In genomic region chr1:77683142-77683835, GRCh38 we compare ENCODE assay signal across 8 cellular contexts. TPM values are rescaled to one million over a fixed set of nuclear protein-coding genes. Genes with fewer than 3 reads are reported as not detected.
DNase-seq lines count a peak whose midpoint lies in the region; ATAC-seq and TF ChIP-seq lines count a peak whose summit lies in the region.

No MANE protein-coding gene starts in this region.

- DNase-seq in AG09319 (ENCODE audit: extremely low read depth, low read depth): peak; percentile 72
- peak; percentile 95 for DNase-seq in NCI-H2227 (lab: John Stamatoyannopoulos, UW; ENCODE audit: unreplicated experiment)
- peak; percentile 91 for DNase-seq in WTC11 (ENCODE audit: low spot score)
- DNase-seq in cardiac fibroblast (ENCODE audit: low read depth in 2 of 2): peak; percentile 92 to 95
- DNase-seq in islet precursor cell: peak; percentile 98
- DNase-seq in stimulated activated CD4-positive, alpha-beta T cell treated with anti-CD3 and anti-CD28 coated beads, Interleukin-12 subunit alpha, Interleukin-12 subunit beta, amount 100 ng/mL, for 4 hours: peak; percentile 90

- peak overlapping the region; percentile 84 to 94 for H3K4me3 ChIP-seq in cardiac fibroblast (replicated peaks in 1 of 2; ENCODE audit: low read depth in 2 of 2, low read length in 2 of 2)

- H3K4me3 Mint-ChIP-seq in WTC11: peak overlapping the region; percentile 95

- TF ChIP-seq CTCF in AG09319 (IDR thresholded peaks at IDR 0.05; ENCODE audit: low read depth, low read length) (peak; percentile 52), WTC11 (IDR thresholded peaks at IDR 0.05) (peak; percentile 81), cardiac fibroblast (IDR thresholded peaks at IDR 0.05; ENCODE audit: low read depth, low read length) (peak; percentile 41)

- peak overlapping the region; percentile 99 for H3K27ac Mint-ChIP-seq in WTC11

- H3K4me1 Mint-ChIP-seq in WTC11: peaks cover 29% of the 10 kb centered on the region

- no peaks in the 10 kb centered on the region for H3K36me3 Mint-ChIP-seq in WTC11

- POLR2A ChIA-PET in WTC11 (lab: Charles Lee): interaction anchor here (0.7 to 1.1 kb wide), 2 partner anchors 96 to 650 kb away, joined by 3 to 5 read pairs; partner anchors contain the start of gene MIGA1

- in situ Hi-C loops in GM18951 (cut with MboI; ENCODE audit: low sequenced_read_pairs, unreplicated experiment): no loop called here

- ATAC-seq in HG03175 (IDR thresholded peaks at IDR 0.05; ENCODE audit: unreplicated experiment) (peak; percentile 79), WTC11 (peak; percentile 66)

- CTCF ChIA-PET in WTC11 (lab: Charles Lee): interaction anchor here (0.9 to 1.2 kb wide), 3 partner anchors 10 to 401 kb away, joined by 3 read pairs; partner anchors contain the start of gene AK5

- no peaks in the 10 kb centered on the region for H3K9me3 Mint-ChIP-seq in WTC11

- TF ChIP-seq POLR2A in GM18951 (IDR thresholded peaks at IDR 0.05; ENCODE audit: extremely low read depth, insufficient read depth, insufficient read length): peak; percentile 82

- no peaks in the 10 kb centered on the region for H3K27me3 Mint-ChIP-seq in WTC11 (ENCODE audit: low read depth)

TF ChIP-seq in WTC11, 78 proteins besides CTCF, POLR2A, EP300 and RAD21:
- TF ChIP-seq, protein P1, sequence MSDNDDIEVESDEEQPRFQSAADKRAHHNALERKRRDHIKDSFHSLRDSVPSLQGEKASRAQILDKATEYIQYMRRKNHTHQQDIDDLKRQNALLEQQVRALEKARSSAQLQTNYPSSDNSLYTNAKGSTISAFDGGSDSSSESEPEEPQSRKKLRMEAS (CRISPR knock-in tag; IDR thresholded peaks at IDR 0.05): peak; percentile 26
- 0 out of 2 replicates have a peak, but pooled peaks have one; percentile 60 for TF ChIP-seq EMX1 (CRISPR knock-in tag; IDR thresholded peaks at IDR 0.05)
- TF ChIP-seq ZNF232 (CRISPR knock-in tag; IDR thresholded peaks at IDR 0.05): peak; percentile 33; the same call in 1 of the 2 replicates
- TF ChIP-seq SP1 (CRISPR knock-in tag; conservative IDR thresholded peaks at IDR 0.05): peak; percentile 22; the same call in 1 of the 2 replicates
- 0 out of 2 replicates have a peak, but pooled peaks have one; percentile 59 for TF ChIP-seq SMAD3 (CRISPR knock-in tag; IDR thresholded peaks at IDR 0.05; ENCODE audit: borderline replicate concordance)
- 0 out of 2 replicates have a peak, but pooled peaks have one; percentile 57 for TF ChIP-seq FOXP4 (CRISPR knock-in tag; IDR thresholded peaks at IDR 0.05)
- TF ChIP-seq FOXP1 (CRISPR knock-in tag; IDR thresholded peaks at IDR 0.05; ENCODE audit: borderline replicate concordance): peak; percentile 55; the same call in 1 of the 2 replicates
- TF ChIP-seq, protein P2, sequence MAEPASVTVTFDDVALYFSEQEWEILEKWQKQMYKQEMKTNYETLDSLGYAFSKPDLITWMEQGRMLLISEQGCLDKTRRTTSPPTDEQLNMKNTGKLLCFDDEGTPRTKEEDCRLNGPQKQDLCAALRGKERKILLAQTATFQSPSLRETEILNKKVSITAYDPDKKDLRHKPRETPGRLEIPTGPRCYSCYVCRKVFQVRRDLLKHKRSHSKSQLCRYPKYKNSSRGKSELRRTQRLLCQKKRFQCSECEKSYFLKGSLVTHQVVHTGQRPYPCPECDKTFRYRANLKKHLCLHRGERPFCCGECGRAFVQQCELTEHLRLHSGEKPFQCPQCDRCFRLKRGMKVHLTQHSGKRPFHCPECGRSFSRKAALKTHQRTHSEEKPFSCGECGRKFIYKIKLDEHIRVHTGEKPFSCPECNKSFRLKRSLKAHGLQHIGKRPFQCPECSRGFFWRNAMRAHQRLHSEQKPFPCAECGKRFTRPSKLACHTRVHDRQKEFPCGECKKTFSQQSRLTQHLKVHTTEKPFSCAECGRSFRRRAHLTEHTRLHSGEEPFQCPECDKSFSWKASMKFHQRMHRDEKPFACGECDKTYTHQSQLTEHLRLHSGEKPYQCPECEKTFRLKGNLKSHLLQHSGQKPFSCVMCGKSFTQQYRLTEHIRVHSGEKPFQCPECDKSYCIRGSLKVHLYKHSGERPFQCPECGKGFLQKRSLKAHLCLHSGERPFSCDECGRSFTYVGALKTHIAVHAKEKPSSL (CRISPR knock-in tag; conservative IDR thresholded peaks at IDR 0.05): no peak
- TF ChIP-seq AR (CRISPR knock-in tag; IDR thresholded peaks at IDR 0.05): no peak
- no peak for TF ChIP-seq ZNF219 (CRISPR knock-in tag; IDR thresholded peaks at IDR 0.05; ENCODE audit: borderline replicate concordance)
- TF ChIP-seq GABPB1 (CRISPR knock-in tag; IDR thresholded peaks at IDR 0.05): peak; percentile 72
- TF ChIP-seq ETV6 (CRISPR knock-in tag; IDR thresholded peaks at IDR 0.05): peak; percentile 57; the same call in 1 of the 2 replicates
- TF ChIP-seq NFYB (CRISPR knock-in tag; conservative IDR thresholded peaks at IDR 0.05; ENCODE audit: low read depth): no peak
- peak; percentile 50; the same call in 1 of the 2 replicates for TF ChIP-seq FOXK1 (CRISPR knock-in tag; IDR thresholded peaks at IDR 0.05)
- no peak for TF ChIP-seq SMAD4 (CRISPR knock-in tag; IDR thresholded peaks at IDR 0.05)
- TF ChIP-seq, protein P3, sequence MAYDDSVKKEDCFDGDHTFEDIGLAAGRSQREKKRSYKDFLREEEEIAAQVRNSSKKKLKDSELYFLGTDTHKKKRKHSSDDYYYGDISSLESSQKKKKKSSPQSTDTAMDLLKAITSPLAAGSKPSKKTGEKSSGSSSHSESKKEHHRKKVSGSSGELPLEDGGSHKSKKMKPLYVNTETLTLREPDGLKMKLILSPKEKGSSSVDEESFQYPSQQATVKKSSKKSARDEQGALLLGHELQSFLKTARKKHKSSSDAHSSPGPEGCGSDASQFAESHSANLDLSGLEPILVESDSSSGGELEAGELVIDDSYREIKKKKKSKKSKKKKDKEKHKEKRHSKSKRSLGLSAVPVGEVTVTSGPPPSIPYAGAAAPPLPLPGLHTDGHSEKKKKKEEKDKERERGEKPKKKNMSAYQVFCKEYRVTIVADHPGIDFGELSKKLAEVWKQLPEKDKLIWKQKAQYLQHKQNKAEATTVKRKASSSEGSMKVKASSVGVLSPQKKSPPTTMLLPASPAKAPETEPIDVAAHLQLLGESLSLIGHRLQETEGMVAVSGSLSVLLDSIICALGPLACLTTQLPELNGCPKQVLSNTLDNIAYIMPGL (CRISPR knock-in tag; IDR thresholded peaks at IDR 0.05): peak; percentile 95
- no peak for TF ChIP-seq CDX4 (CRISPR knock-in tag; IDR thresholded peaks at IDR 0.05; ENCODE audit: borderline replicate concordance)
- 0 out of 2 replicates have a peak, but pooled peaks have one; percentile 16 for TF ChIP-seq ZNF138 (CRISPR knock-in tag; conservative IDR thresholded peaks at IDR 0.05)
- 0 out of 2 replicates have a peak, but pooled peaks have one; percentile 13 for TF ChIP-seq MYBL2 (CRISPR knock-in tag; IDR thresholded peaks at IDR 0.05)
TF ChIP-seq in WTC11: peak in this region for 13.

RNA-seq across cellular contexts. Expression of gene ZZZ3, which starts 0.8 kb away (rescaled TPM):
- 43.3 to 47.5 TPM (median 43.5 TPM) in 3 replicates for total RNA-seq in WTC11 (2021)

Comparison
In these comparisons a context has a peak if more than half of its experiments do, and no peak if none do; other contexts are left out.
1. Peak in every context shown above with its lines: DNase-seq, ATAC-seq and H3K4me3 ChIP-seq.